Comparison of ENCODE assay signal across 8 cellular contexts in the genomic region with DNA sequence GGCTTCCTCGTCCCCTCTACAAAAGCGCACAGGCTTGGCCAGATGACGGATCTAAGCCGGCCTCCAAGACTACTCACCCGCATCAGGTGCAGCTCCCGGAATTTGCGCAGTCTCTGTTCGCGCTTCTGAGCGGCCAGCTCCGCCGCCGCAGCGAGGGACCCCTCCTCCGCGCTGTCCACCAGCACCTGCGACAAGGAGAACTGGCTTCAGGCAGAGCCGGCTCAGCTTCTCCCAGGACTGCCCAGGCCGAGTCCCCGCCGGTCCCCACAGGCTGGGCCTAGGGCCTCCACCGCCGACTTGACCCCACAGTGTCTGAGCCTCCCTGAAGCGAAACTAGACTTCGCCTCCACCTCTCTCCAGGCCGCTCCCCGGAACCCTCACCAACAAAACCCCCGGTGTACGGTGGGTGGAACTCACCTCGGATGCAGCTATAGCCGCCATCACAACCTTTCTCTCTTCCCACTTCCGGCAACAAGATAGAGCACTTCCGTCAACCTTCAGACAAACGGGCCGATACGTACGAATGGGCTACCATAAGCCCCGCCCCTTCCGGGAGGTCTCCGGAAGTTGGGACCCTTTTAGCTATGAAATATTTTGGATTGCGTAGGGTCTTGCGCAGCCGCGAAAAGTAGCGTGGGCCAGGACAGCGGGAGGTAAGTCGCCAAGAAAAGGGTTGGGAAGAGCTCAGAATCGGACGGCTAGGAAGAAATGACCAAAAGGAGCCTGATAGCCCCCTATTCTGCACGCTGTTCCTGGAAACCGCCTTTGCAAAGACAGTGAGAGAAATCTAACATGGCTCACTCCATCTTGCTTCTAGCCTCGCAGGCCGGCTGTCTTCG. TPM values are rescaled to one million over a fixed set of nuclear protein-coding genes. Genes with fewer than 3 reads are reported as not detected.
DNase-seq lines count a peak whose midpoint lies in the region; ATAC-seq lines count a peak whose summit lies in the region.

A gene (minus strand): TSS at position 476 of the 839 bp plus-strand sequence. CDS start 35 bp downstream, at position 441.

- no peak within 1 kb of the TSS for H3K27ac Mint-ChIP-seq in activated naive CD4-positive, alpha-beta T cell treated with anti-CD3 and anti-CD28 coated beads, Interleukin-2, amount 10 ng/mL, durations not matched to agents 7 days and 5 days

- peak; percentile 95 for DNase-seq in GM03348 (ENCODE audit: low spot score)
- DNase-seq in NCI-H1048 (lab: John Stamatoyannopoulos, UW) = peak; percentile 78
- DNase-seq in SK-N-MC (ENCODE audit: low read depth, low spot score) = peak; percentile 74
- DNase-seq in activated naive CD4-positive, alpha-beta T cell treated with anti-CD3 and anti-CD28 coated beads, Interleukin-2, amount 10 ng/mL, durations not matched to agents 7 days and 5 days = peak; percentile 93
- DNase-seq in glomerular endothelial cell (ENCODE audit: extremely low read depth, low read depth, low spot score) = no peak
- DNase-seq in occipital lobe (lab: John Stamatoyannopoulos, UW) = peak; percentile 88

- H3K4me1 Mint-ChIP-seq in activated naive CD4-positive, alpha-beta T cell treated with anti-CD3 and anti-CD28 coated beads, Interleukin-2, amount 10 ng/mL, durations not matched to agents 7 days and 5 days = peaks cover 30% of the 10 kb centered on the region

- H3K36me3 ChIP-seq in SK-N-MC (ENCODE audit: insufficient read depth, low read length) = peaks cover 35% of the 10 kb centered on the region

- no peak within 1 kb of the TSS for H3K4me3 Mint-ChIP-seq in activated naive CD4-positive, alpha-beta T cell treated with anti-CD3 and anti-CD28 coated beads, Interleukin-2, amount 10 ng/mL, durations not matched to agents 7 days and 5 days

- H3K4me3 ChIP-seq in SK-N-MC = peak within 1 kb of the TSS; percentile 100

- H3K9me3 ChIP-seq in SK-N-MC (ENCODE audit: low read depth, low read length) = no peaks in the 10 kb centered on the region

- CTCF ChIA-PET in activated naive CD4-positive, alpha-beta T cell treated with anti-CD3 and anti-CD28 coated beads, Interleukin-2, amount 10 ng/mL, durations not matched to agents 7 days and 5 days (lab: Charles Lee) = interaction anchor here (0.6 to 1.1 kb wide), 2 partner anchors 15 to 287 kb away, joined by 3 to 4 read pairs; a partner anchor contains a TSS

- no peaks in the 10 kb centered on the region for H3K27me3 Mint-ChIP-seq in activated naive CD4-positive, alpha-beta T cell treated with anti-CD3 and anti-CD28 coated beads, Interleukin-2, amount 10 ng/mL, durations not matched to agents 7 days and 5 days

- no peaks in the 10 kb centered on the region for H3K9me3 Mint-ChIP-seq in activated naive CD4-positive, alpha-beta T cell treated with anti-CD3 and anti-CD28 coated beads, Interleukin-2, amount 10 ng/mL, durations not matched to agents 7 days and 5 days

- ATAC-seq in HG02571 (IDR thresholded peaks at IDR 0.05; ENCODE audit: unreplicated experiment) = peak; percentile 69

- H3K9ac ChIP-seq in SK-N-MC (ENCODE audit: insufficient read length) = peak within 1 kb of the TSS; percentile 100

- peak within 1 kb of the TSS; percentile 96 for H3K27ac ChIP-seq in SK-N-MC
- peak within 1 kb of the TSS; percentile 90 for H3K27ac ChIP-seq in temporal lobe (ENCODE audit: low read depth, low read length)

- peaks cover 27% of the 10 kb centered on the region for H3K36me3 Mint-ChIP-seq in activated naive CD4-positive, alpha-beta T cell treated with anti-CD3 and anti-CD28 coated beads, Interleukin-2, amount 10 ng/mL, durations not matched to agents 7 days and 5 days

RNA-seq across cellular contexts. Expression of the gene that starts here (rescaled TPM):
- 30.2 and 57.0 TPM in 2 replicates for total RNA-seq in glomerular endothelial cell
- 33.4 TPM for total RNA-seq in occipital lobe
- total RNA-seq in temporal lobe = 27.8 TPM
